ENCODE assay signal across 2 cellular contexts in the genomic region with DNA sequence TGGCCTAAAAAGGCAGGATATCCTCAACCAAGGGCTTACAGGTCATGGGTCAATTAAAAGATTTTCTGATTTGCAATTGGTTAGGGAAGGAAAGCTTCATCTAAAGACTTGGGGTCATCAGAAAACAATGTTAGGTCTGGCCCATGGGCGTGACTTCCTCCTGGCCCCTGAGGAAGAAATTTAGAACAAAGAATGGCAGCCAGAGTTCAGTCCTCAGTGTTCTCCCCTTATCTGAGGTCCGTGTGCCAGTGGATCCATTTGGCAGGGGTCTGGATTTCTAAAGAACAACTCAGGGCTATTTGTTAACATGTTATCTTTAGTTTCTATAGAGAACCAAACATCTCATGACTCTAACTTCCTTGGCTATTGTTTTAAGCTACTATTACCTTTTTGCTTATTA.
TF ChIP-seq lines count a peak whose summit lies in the region.

No MANE protein-coding gene starts in this region.

TF ChIP-seq in liver, 16 proteins besides CTCF, POLR2A, EP300 and RAD21:
- TF ChIP-seq TAF1 (conservative IDR thresholded peaks at IDR 0.05) (no peak), JUND (IDR thresholded peaks at IDR 0.05) (no peak), HNF4G (IDR thresholded peaks at IDR 0.05) (no peak), SP1 (IDR thresholded peaks at IDR 0.05) (peak; percentile 33), FOXA1 (IDR thresholded peaks at IDR 0.05) (no peak), GABPA (IDR thresholded peaks at IDR 0.05 in 1 of 2, conservative IDR thresholded peaks at IDR 0.05 in 1 of 2) (no peak), FOXA2 (IDR thresholded peaks at IDR 0.05) (no peak), EGR1 (IDR thresholded peaks at IDR 0.05; ENCODE audit: low read depth in 2 of 2) (no peak), RXRA (IDR thresholded peaks at IDR 0.05) (no peak), HNF4A (conservative IDR thresholded peaks at IDR 0.05) (no peak), NR2F2 (IDR thresholded peaks at IDR 0.05) (peak; percentile 95), YY1 (IDR thresholded peaks at IDR 0.05) (no peak)
- TF ChIP-seq, protein P1, sequence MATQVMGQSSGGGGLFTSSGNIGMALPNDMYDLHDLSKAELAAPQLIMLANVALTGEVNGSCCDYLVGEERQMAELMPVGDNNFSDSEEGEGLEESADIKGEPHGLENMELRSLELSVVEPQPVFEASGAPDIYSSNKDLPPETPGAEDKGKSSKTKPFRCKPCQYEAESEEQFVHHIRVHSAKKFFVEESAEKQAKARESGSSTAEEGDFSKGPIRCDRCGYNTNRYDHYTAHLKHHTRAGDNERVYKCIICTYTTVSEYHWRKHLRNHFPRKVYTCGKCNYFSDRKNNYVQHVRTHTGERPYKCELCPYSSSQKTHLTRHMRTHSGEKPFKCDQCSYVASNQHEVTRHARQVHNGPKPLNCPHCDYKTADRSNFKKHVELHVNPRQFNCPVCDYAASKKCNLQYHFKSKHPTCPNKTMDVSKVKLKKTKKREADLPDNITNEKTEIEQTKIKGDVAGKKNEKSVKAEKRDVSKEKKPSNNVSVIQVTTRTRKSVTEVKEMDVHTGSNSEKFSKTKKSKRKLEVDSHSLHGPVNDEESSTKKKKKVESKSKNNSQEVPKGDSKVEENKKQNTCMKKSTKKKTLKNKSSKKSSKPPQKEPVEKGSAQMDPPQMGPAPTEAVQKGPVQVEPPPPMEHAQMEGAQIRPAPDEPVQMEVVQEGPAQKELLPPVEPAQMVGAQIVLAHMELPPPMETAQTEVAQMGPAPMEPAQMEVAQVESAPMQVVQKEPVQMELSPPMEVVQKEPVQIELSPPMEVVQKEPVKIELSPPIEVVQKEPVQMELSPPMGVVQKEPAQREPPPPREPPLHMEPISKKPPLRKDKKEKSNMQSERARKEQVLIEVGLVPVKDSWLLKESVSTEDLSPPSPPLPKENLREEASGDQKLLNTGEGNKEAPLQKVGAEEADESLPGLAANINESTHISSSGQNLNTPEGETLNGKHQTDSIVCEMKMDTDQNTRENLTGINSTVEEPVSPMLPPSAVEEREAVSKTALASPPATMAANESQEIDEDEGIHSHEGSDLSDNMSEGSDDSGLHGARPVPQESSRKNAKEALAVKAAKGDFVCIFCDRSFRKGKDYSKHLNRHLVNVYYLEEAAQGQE (IDR thresholded peaks at IDR 0.05): no peak
- TF ChIP-seq, protein P2, sequence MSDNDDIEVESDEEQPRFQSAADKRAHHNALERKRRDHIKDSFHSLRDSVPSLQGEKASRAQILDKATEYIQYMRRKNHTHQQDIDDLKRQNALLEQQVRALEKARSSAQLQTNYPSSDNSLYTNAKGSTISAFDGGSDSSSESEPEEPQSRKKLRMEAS (IDR thresholded peaks at IDR 0.05): no peak
- TF ChIP-seq, protein P3, sequence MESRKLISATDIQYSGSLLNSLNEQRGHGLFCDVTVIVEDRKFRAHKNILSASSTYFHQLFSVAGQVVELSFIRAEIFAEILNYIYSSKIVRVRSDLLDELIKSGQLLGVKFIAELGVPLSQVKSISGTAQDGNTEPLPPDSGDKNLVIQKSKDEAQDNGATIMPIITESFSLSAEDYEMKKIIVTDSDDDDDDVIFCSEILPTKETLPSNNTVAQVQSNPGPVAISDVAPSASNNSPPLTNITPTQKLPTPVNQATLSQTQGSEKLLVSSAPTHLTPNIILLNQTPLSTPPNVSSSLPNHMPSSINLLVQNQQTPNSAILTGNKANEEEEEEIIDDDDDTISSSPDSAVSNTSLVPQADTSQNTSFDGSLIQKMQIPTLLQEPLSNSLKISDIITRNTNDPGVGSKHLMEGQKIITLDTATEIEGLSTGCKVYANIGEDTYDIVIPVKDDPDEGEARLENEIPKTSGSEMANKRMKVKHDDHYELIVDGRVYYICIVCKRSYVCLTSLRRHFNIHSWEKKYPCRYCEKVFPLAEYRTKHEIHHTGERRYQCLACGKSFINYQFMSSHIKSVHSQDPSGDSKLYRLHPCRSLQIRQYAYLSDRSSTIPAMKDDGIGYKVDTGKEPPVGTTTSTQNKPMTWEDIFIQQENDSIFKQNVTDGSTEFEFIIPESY (IDR thresholded peaks at IDR 0.05): no peak
TF ChIP-seq in liver: peak in this region for 2.

TF ChIP-seq in HepG2, 621 proteins besides CTCF, POLR2A, EP300 and RAD21:
- TF ChIP-seq ZNF136 (CRISPR knock-in tag; IDR thresholded peaks at IDR 0.05; ENCODE audit: low read depth): no peak
- TF ChIP-seq, protein P4, sequence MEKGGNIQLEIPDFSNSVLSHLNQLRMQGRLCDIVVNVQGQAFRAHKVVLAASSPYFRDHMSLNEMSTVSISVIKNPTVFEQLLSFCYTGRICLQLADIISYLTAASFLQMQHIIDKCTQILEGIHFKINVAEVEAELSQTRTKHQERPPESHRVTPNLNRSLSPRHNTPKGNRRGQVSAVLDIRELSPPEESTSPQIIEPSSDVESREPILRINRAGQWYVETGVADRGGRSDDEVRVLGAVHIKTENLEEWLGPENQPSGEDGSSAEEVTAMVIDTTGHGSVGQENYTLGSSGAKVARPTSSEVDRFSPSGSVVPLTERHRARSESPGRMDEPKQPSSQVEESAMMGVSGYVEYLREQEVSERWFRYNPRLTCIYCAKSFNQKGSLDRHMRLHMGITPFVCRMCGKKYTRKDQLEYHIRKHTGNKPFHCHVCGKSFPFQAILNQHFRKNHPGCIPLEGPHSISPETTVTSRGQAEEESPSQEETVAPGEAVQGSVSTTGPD (CRISPR knock-in tag; IDR thresholded peaks at IDR 0.05): no peak
